In genomic region chr7:127383123-127383835, GRCh38 we compare ENCODE assay signal across 10 cellular contexts. TPM values are rescaled to one million over a fixed set of nuclear protein-coding genes. Genes with fewer than 3 reads are reported as not detected.
DNase-seq lines count a peak whose midpoint lies in the region; ATAC-seq, FAIRE-seq and TF ChIP-seq lines count a peak whose summit lies in the region.
"Had no signal": no experiment of that assay in that cellular context is flagged by ENCODE, and none has a peak within 500 bp of the region (broad histone marks: within the 10 kb centered on the region; RNA-seq: fewer than 3 reads in every experiment).

No MANE protein-coding gene starts in this region.

- no peaks in the 10 kb centered on the region for H3K9me3 Mint-ChIP-seq in naive B cell
- H3K9me3 Mint-ChIP-seq: brain had no signal

- TF ChIP-seq POLR2A in GM12892 (IDR thresholded peaks at IDR 0.05; ENCODE audit: low read depth, low read length) = no peak

- H3K4me1 Mint-ChIP-seq in naive B cell = peaks cover 35 to 65% (median 54%) of the 10 kb centered on the region in 3 donors

- H3K4me3 Mint-ChIP-seq in naive B cell = peak overlapping the region in 1 of 8 donors; percentile 24

- H3K27ac Mint-ChIP-seq in naive B cell = peak overlapping the region in 4 of 6 donors; percentile 49 to 69 (median 60)

- ATAC-seq in naive B cell (ENCODE audit: low read depth in 2 of 2) (no peak), GM18502 (IDR thresholded peaks at IDR 0.05; ENCODE audit: poor library complexity, unreplicated experiment) (no peak)

- H3K36me3 Mint-ChIP-seq in naive B cell = peaks cover 5% of the 10 kb centered on the region in 2 donors

- TF ChIP-seq CTCF in bronchial epithelial cell (IDR thresholded peaks at IDR 0.05; ENCODE audit: insufficient read depth, low read length, severe bottlenecking) = no peak

- H3K36me3 ChIP-seq in bronchial epithelial cell (ENCODE audit: control insufficient read depth, insufficient read depth, low read length) = peaks cover 1% of the 10 kb centered on the region

- FAIRE-seq in GM12892 (lab: Jason Lieb, UNC) (peak; percentile 17), bronchial epithelial cell (lab: Jason Lieb, UNC) (no peak)

- no peaks in the 10 kb centered on the region for H3K27me3 ChIP-seq in bronchial epithelial cell (ENCODE audit: control insufficient read depth, insufficient read depth, low read length)

- H3K27ac ChIP-seq in caudate nucleus (ENCODE audit: low read depth, low read length) = no peak overlapping the region

- no peaks in the 10 kb centered on the region for H3K27me3 Mint-ChIP-seq in naive B cell
- H3K27me3 Mint-ChIP-seq: brain had no signal

- no peak for DNase-seq in GM12892 (ENCODE audit: insufficient read length)
- DNase-seq in MV-4-11 (lab: John Stamatoyannopoulos, UW) = peak; percentile 14
- DNase-seq in bronchial epithelial cell (ENCODE audit: low read depth) = peak; percentile 69
- DNase-seq in naive B cell = no peak
- DNase-seq in SKM-1 (lab: John Stamatoyannopoulos, UW; ENCODE audit: unreplicated experiment) = no peak
- no peak for DNase-seq in SHP77 treated with DMSO at 0.1 percent for 48 hours (lab: John Stamatoyannopoulos, UW)
- DNase-seq in caudate nucleus (lab: John Stamatoyannopoulos, UW) = no peak
- DNase-seq: NCI-H1092 had no signal

- H3K4me3 ChIP-seq in bronchial epithelial cell (ENCODE audit: low read depth, low read length) = no peak overlapping the region

RNA-seq across cellular contexts. Expression of gene ZNF800, which starts 9.2 kb away (rescaled TPM):
- 13.7 TPM for polyA plus RNA-seq in GM12892 (2012; ENCODE audit: missing spikeins)
- total RNA-seq in bronchial epithelial cell = 13.6 and 14.5 TPM in 2 replicates
- 10 to 100 TPM; 24.4 to 64.4 (median 58.4) TPM for polyA plus RNA-seq in naive B cell (ENCODE audit: low read depth in 6 of 6)

Comparison
In these comparisons a context has a peak if more than half of its experiments do, and no peak if none do; other contexts are left out.
1. DNase-seq: peak in MV-4-11 (single experiment) and bronchial epithelial cell (single experiment); none in GM12892 (single experiment), naive B cell (single experiment), SKM-1 (single experiment), SHP77 treated with DMSO at 0.1 percent for 48 hours (single experiment) and caudate nucleus (0 of 61).